12 cellular contexts compared by ENCODE assay signal in genomic region chr14:103801459-103801858, GRCh38. TPM values are rescaled to one million over a fixed set of nuclear protein-coding genes. Genes with fewer than 3 reads are reported as not detected.
DNase-seq lines count a peak whose midpoint lies in the region; ATAC-seq, FAIRE-seq and TF ChIP-seq lines count a peak whose summit lies in the region.
"Had no signal": no experiment of that assay in that cellular context is flagged by ENCODE, and none has a peak within 500 bp of the region (broad histone marks: within the 10 kb centered on the region; RNA-seq: fewer than 3 reads in every experiment).

No MANE protein-coding gene starts in this region.

- no peaks in the 10 kb centered on the region for H3K9me2 ChIP-seq in MM.1S (replicated peaks; ENCODE audit: insufficient read depth, low read length)

- no peak overlapping the region for H3K27ac ChIP-seq in BLaER1 treated with 17β-estradiol and CSF1 and Interleukin-3, amounts not matched to agents 10 nM and 100 nM
- H3K27ac ChIP-seq in MM.1S (ENCODE audit: low read length) = no peak overlapping the region

- H3K36me3 Mint-ChIP-seq in activated naive CD4-positive, alpha-beta T cell treated with anti-CD3 and anti-CD28 coated beads, Interleukin-2, amount 50 U/mL, for 72 hours = no peaks in the 10 kb centered on the region
- H3K36me3 Mint-ChIP-seq: natural killer cell had no signal

- H3K9ac ChIP-seq in BLaER1 treated with 17β-estradiol and CSF1 and Interleukin-3, amounts not matched to agents 10 nM and 100 nM = 0 out of 22 replicates have a peak overlapping the region, but pooled peaks of 1 of the 11 experiments have one; percentile 9
- H3K9ac ChIP-seq in MM.1S (ENCODE audit: low read length) = no peak overlapping the region

- no peak overlapping the region for H3K4me3 ChIP-seq in BLaER1 treated with 17β-estradiol and CSF1 and Interleukin-3, amounts not matched to agents 10 nM and 100 nM
- H3K4me3 ChIP-seq in astrocyte of the cerebellum (ENCODE audit: low read depth, low read length) = no peak overlapping the region
- no peak overlapping the region for H3K4me3 ChIP-seq in MM.1S (ENCODE audit: low read length)

- no peak for TF ChIP-seq POLR2A in GM18505 (IDR thresholded peaks at IDR 0.05; ENCODE audit: borderline replicate concordance, extremely low read depth, insufficient read depth, insufficient read length)

- no peaks in the 10 kb centered on the region for H3K27me3 ChIP-seq in BLaER1 treated with 17β-estradiol and CSF1 and Interleukin-3, amounts not matched to agents 10 nM and 100 nM
- no peaks in the 10 kb centered on the region for H3K27me3 ChIP-seq in MM.1S (replicated peaks; ENCODE audit: insufficient read depth, low read length)

- ATAC-seq in left lobe of liver = peak; percentile 23
- no peak for ATAC-seq in GM19397 (IDR thresholded peaks at IDR 0.05; ENCODE audit: unreplicated experiment)
- ATAC-seq in activated naive CD4-positive, alpha-beta T cell treated with anti-CD3 and anti-CD28 coated beads, Interleukin-2, amount 50 U/mL, for 72 hours = no peak
- ATAC-seq in GM18505 (IDR thresholded peaks at IDR 0.05; ENCODE audit: unreplicated experiment) = no peak
- ATAC-seq: natural killer cell had no signal

- in situ Hi-C loops in astrocyte of the cerebellum (cut with HindIII; ENCODE audit: low sequenced_read_pairs) = no loop called here

- H2AFZ ChIP-seq in MM.1S (ENCODE audit: low read length) = no peak overlapping the region

- no peaks in the 10 kb centered on the region for H3K9me3 Mint-ChIP-seq in activated naive CD4-positive, alpha-beta T cell treated with anti-CD3 and anti-CD28 coated beads, Interleukin-2, amount 50 U/mL, for 72 hours
- H3K9me3 Mint-ChIP-seq: activated T-cell treated with anti-CD3 and anti-CD28 coated beads, Interleukin-2, amount 50 U/mL, for 72 hours; natural killer cell had no signal

- H4K20me1 ChIP-seq in BLaER1 treated with 17β-estradiol and CSF1 and Interleukin-3, amounts not matched to agents 10 nM and 100 nM = peaks cover 0 to 5% (median 0%) of the 10 kb centered on the region in 11 experiments; a peak in 2 of 22 replicates
- no peaks in the 10 kb centered on the region for H4K20me1 ChIP-seq in MM.1S (ENCODE audit: insufficient read depth, low read length)

- H3K4me1 ChIP-seq in BLaER1 treated with 17β-estradiol and CSF1 and Interleukin-3, amounts not matched to agents 10 nM and 100 nM = peaks cover 12 to 31% (median 23%) of the 10 kb centered on the region in 10 experiments
- no peaks in the 10 kb centered on the region for H3K4me1 ChIP-seq in MM.1S (ENCODE audit: low read length)

- FAIRE-seq in HTR-8/SVneo (lab: Jason Lieb, UNC) = no peak

- peak overlapping the region in 8 of 11 experiments; percentile 11 to 40 (median 26); a peak in 9 of 22 replicates for H3K4me2 ChIP-seq in BLaER1 treated with 17β-estradiol and CSF1 and Interleukin-3, amounts not matched to agents 10 nM and 100 nM
- no peak overlapping the region for H3K4me2 ChIP-seq in MM.1S (ENCODE audit: low read depth, low read length)

- H3K27ac Mint-ChIP-seq in activated naive CD4-positive, alpha-beta T cell treated with anti-CD3 and anti-CD28 coated beads, Interleukin-2, amount 50 U/mL, for 72 hours = peak overlapping the region in 1 of 2 donors; percentile 58
- H3K27ac Mint-ChIP-seq: activated T-cell treated with anti-CD3 and anti-CD28 coated beads, Interleukin-2, amount 50 U/mL, for 72 hours; natural killer cell had no signal

- H3K79me2 ChIP-seq in MM.1S (ENCODE audit: low read length) = no peaks in the 10 kb centered on the region

- peak; percentile 50 for DNase-seq in HTR-8/SVneo (ENCODE audit: insufficient read length, low spot score)
- DNase-seq in astrocyte of the cerebellum (ENCODE audit: low read depth) = peak; percentile 6
- DNase-seq in left lobe of liver (ENCODE audit: low spot score) = no peak
- no peak for DNase-seq in MM.1S
- no peak for DNase-seq in activated naive CD4-positive, alpha-beta T cell treated with anti-CD3 and anti-CD28 coated beads, Interleukin-2, amount 50 U/mL, for 72 hours (ENCODE audit: low spot score in 2 of 2)
- DNase-seq: activated T-cell treated with anti-CD3 and anti-CD28 coated beads, Interleukin-2, amount 50 U/mL, for 72 hours; erythroblast; KG1; natural killer cell had no signal

- H3F3A ChIP-seq in MM.1S (ENCODE audit: insufficient read depth, low read length) = no peaks in the 10 kb centered on the region

- no peak for TF ChIP-seq CTCF in astrocyte of the cerebellum (IDR thresholded peaks at IDR 0.05; ENCODE audit: low read depth, low read length, missing control alignments)
- no peak for TF ChIP-seq CTCF in MM.1S (IDR thresholded peaks at IDR 0.05; ENCODE audit: low read length)

- peaks cover 0 to 4% (median 0%) of the 10 kb centered on the region in 11 experiments; a peak in 2 of 22 replicates for H3K36me3 ChIP-seq in BLaER1 treated with 17β-estradiol and CSF1 and Interleukin-3, amounts not matched to agents 10 nM and 100 nM
- H3K36me3 ChIP-seq in MM.1S (replicated peaks; ENCODE audit: insufficient read depth, low read length) = no peaks in the 10 kb centered on the region

- H3K9me3 ChIP-seq in BLaER1 treated with 17β-estradiol and CSF1 and Interleukin-3, amounts not matched to agents 10 nM and 100 nM (replicated peaks in 1 of 11) = no peaks in the 10 kb centered on the region
- no peaks in the 10 kb centered on the region for H3K9me3 ChIP-seq in MM.1S (replicated peaks; ENCODE audit: insufficient read depth, low read length)

RNA-seq across cellular contexts. Expression of gene PPP1R13B, which starts 45.9 kb away (rescaled TPM):
- 15.3 TPM for total RNA-seq in left lobe of liver
- total RNA-seq in activated naive CD4-positive, alpha-beta T cell treated with anti-CD3 and anti-CD28 coated beads, Interleukin-2, amount 50 U/mL, for 72 hours = 10 to 100 TPM; 11.7 to 12.1 TPM

Comparison
In these comparisons a context has a peak if more than half of its experiments do, and no peak if none do; other contexts are left out.
1. DNase-seq: peak in HTR-8/SVneo (single experiment) and astrocyte of the cerebellum (single experiment); none in left lobe of liver (single experiment), MM.1S (single experiment) and activated naive CD4-positive, alpha-beta T cell treated with anti-CD3 and anti-CD28 coated beads, Interleukin-2, amount 50 U/mL, for 72 hours (0 of 2).